ENCODE assay signal across 1 cellular context in the genomic region with DNA sequence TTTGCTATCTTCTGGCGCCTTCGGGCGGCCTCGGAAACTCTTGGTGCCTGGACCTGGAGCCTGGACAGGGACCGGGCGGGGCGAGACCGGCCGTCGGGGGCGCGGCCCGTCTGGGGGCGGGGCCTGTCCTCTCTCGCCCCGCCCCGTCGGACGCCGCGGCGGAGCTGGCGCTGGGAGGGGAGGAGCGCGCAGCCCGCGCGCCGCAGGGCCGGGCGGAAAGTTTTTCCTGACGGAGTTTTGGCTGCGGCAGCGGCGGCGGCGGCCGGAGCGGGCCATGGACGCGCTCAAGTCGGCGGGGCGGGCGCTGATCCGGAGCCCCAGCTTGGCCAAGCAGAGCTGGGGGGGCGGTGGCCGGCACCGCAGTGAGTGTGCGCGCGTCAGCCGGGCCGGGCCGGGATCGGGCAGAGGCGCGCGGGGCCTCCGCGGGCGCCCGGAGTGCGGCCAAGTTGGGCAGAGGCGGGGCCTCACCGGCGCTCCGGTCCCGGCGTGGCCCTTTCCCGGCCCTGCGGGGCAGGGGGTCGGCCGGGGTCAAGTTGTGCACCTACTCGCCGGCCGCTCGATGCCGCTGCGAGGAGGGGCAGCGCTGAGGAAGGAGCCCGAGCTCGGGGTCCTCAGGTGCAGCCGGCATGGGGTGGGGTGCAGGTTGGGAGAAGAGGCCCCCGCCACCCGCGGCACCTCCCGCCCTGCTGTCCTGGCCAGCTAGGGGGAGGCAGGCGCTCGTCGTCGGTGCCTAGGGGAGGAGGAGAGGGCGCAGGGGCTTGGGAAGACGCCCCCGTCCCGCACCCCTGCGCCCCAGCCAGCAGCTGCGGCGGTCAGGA.
TF ChIP-seq lines count a peak whose summit lies in the region.

A gene with protein sequence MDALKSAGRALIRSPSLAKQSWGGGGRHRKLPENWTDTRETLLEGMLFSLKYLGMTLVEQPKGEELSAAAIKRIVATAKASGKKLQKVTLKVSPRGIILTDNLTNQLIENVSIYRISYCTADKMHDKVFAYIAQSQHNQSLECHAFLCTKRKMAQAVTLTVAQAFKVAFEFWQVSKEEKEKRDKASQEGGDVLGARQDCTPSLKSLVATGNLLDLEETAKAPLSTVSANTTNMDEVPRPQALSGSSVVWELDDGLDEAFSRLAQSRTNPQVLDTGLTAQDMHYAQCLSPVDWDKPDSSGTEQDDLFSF (plus strand): TSS at position 182 of the 818 bp plus-strand sequence. CDS start 93 bp downstream, at position 275.

TF ChIP-seq in HepG2, 621 proteins besides CTCF, POLR2A, EP300 and RAD21 (continued from another document and continues in another):
- TF ChIP-seq, protein P1, sequence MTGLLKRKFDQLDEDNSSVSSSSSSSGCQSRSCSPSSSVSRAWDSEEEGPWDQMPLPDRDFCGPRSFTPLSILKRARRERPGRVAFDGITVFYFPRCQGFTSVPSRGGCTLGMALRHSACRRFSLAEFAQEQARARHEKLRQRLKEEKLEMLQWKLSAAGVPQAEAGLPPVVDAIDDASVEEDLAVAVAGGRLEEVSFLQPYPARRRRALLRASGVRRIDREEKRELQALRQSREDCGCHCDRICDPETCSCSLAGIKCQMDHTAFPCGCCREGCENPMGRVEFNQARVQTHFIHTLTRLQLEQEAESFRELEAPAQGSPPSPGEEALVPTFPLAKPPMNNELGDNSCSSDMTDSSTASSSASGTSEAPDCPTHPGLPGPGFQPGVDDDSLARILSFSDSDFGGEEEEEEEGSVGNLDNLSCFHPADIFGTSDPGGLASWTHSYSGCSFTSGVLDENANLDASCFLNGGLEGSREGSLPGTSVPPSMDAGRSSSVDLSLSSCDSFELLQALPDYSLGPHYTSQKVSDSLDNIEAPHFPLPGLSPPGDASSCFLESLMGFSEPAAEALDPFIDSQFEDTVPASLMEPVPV (CRISPR knock-in tag; IDR thresholded peaks at IDR 0.05): 0 out of 2 replicates have a peak, but pooled peaks have one; percentile 27
- TF ChIP-seq DNMT3B (CRISPR knock-in tag; conservative IDR thresholded peaks at IDR 0.05): no peak
- TF ChIP-seq RFX3 (CRISPR knock-in tag; IDR thresholded peaks at IDR 0.05): no peak
- TF ChIP-seq, protein P2, sequence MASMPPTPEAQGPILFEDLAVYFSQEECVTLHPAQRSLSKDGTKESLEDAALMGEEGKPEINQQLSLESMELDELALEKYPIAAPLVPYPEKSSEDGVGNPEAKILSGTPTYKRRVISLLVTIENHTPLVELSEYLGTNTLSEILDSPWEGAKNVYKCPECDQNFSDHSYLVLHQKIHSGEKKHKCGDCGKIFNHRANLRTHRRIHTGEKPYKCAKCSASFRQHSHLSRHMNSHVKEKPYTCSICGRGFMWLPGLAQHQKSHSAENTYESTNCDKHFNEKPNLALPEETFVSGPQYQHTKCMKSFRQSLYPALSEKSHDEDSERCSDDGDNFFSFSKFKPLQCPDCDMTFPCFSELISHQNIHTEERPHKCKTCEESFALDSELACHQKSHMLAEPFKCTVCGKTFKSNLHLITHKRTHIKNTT (CRISPR knock-in tag; IDR thresholded peaks at IDR 0.05): no peak
- peak in 1 of 2 experiments; percentile 5; a peak in 1 of 4 replicates for TF ChIP-seq KLF16 (CRISPR knock-in tag; IDR thresholded peaks at IDR 0.05)
- no peak for TF ChIP-seq ZNF773 (CRISPR knock-in tag; IDR thresholded peaks at IDR 0.05; ENCODE audit: borderline replicate concordance)
- TF ChIP-seq ZSCAN29 (CRISPR knock-in tag; conservative IDR thresholded peaks at IDR 0.05): no peak
- TF ChIP-seq, protein P3, sequence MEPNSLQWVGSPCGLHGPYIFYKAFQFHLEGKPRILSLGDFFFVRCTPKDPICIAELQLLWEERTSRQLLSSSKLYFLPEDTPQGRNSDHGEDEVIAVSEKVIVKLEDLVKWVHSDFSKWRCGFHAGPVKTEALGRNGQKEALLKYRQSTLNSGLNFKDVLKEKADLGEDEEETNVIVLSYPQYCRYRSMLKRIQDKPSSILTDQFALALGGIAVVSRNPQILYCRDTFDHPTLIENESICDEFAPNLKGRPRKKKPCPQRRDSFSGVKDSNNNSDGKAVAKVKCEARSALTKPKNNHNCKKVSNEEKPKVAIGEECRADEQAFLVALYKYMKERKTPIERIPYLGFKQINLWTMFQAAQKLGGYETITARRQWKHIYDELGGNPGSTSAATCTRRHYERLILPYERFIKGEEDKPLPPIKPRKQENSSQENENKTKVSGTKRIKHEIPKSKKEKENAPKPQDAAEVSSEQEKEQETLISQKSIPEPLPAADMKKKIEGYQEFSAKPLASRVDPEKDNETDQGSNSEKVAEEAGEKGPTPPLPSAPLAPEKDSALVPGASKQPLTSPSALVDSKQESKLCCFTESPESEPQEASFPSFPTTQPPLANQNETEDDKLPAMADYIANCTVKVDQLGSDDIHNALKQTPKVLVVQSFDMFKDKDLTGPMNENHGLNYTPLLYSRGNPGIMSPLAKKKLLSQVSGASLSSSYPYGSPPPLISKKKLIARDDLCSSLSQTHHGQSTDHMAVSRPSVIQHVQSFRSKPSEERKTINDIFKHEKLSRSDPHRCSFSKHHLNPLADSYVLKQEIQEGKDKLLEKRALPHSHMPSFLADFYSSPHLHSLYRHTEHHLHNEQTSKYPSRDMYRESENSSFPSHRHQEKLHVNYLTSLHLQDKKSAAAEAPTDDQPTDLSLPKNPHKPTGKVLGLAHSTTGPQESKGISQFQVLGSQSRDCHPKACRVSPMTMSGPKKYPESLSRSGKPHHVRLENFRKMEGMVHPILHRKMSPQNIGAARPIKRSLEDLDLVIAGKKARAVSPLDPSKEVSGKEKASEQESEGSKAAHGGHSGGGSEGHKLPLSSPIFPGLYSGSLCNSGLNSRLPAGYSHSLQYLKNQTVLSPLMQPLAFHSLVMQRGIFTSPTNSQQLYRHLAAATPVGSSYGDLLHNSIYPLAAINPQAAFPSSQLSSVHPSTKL (CRISPR knock-in tag; IDR thresholded peaks at IDR 0.05): no peak
- TF ChIP-seq IRX3 (CRISPR knock-in tag; IDR thresholded peaks at IDR 0.05; ENCODE audit: borderline replicate concordance, low read depth): no peak
- TF ChIP-seq HHEX (CRISPR knock-in tag; IDR thresholded peaks at IDR 0.05): no peak
- TF ChIP-seq ISL2 (CRISPR knock-in tag; IDR thresholded peaks at IDR 0.05): no peak
- 0 out of 2 replicates have a peak, but pooled peaks have one; percentile 41 for TF ChIP-seq KLF6 (CRISPR knock-in tag; IDR thresholded peaks at IDR 0.05)
- TF ChIP-seq NR1H2 (CRISPR knock-in tag; IDR thresholded peaks at IDR 0.05; ENCODE audit: borderline replicate concordance, low read depth): no peak
- TF ChIP-seq, protein P4, sequence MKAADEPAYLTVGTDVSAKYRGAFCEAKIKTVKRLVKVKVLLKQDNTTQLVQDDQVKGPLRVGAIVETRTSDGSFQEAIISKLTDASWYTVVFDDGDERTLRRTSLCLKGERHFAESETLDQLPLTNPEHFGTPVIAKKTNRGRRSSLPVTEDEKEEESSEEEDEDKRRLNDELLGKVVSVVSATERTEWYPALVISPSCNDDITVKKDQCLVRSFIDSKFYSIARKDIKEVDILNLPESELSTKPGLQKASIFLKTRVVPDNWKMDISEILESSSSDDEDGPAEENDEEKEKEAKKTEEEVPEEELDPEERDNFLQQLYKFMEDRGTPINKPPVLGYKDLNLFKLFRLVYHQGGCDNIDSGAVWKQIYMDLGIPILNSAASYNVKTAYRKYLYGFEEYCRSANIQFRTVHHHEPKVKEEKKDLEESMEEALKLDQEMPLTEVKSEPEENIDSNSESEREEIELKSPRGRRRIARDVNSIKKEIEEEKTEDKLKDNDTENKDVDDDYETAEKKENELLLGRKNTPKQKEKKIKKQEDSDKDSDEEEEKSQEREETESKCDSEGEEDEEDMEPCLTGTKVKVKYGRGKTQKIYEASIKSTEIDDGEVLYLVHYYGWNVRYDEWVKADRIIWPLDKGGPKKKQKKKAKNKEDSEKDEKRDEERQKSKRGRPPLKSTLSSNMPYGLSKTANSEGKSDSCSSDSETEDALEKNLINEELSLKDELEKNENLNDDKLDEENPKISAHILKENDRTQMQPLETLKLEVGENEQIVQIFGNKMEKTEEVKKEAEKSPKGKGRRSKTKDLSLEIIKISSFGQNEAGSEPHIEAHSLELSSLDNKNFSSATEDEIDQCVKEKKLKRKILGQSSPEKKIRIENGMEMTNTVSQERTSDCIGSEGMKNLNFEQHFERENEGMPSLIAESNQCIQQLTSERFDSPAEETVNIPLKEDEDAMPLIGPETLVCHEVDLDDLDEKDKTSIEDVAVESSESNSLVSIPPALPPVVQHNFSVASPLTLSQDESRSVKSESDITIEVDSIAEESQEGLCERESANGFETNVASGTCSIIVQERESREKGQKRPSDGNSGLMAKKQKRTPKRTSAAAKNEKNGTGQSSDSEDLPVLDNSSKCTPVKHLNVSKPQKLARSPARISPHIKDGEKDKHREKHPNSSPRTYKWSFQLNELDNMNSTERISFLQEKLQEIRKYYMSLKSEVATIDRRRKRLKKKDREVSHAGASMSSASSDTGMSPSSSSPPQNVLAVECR (CRISPR knock-in tag; IDR thresholded peaks at IDR 0.05; ENCODE audit: borderline replicate concordance): peak; percentile 36; the same call in 1 of the 2 replicates
- TF ChIP-seq ZNF205 (CRISPR knock-in tag; IDR thresholded peaks at IDR 0.05): no peak
- TF ChIP-seq, protein P5, sequence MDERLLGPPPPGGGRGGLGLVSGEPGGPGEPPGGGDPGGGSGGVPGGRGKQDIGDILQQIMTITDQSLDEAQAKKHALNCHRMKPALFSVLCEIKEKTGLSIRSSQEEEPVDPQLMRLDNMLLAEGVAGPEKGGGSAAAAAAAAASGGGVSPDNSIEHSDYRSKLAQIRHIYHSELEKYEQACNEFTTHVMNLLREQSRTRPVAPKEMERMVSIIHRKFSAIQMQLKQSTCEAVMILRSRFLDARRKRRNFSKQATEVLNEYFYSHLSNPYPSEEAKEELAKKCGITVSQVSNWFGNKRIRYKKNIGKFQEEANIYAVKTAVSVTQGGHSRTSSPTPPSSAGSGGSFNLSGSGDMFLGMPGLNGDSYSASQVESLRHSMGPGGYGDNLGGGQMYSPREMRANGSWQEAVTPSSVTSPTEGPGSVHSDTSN (CRISPR knock-in tag; IDR thresholded peaks at IDR 0.05): no peak
- TF ChIP-seq, protein P6, sequence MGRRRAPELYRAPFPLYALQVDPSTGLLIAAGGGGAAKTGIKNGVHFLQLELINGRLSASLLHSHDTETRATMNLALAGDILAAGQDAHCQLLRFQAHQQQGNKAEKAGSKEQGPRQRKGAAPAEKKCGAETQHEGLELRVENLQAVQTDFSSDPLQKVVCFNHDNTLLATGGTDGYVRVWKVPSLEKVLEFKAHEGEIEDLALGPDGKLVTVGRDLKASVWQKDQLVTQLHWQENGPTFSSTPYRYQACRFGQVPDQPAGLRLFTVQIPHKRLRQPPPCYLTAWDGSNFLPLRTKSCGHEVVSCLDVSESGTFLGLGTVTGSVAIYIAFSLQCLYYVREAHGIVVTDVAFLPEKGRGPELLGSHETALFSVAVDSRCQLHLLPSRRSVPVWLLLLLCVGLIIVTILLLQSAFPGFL (CRISPR knock-in tag; IDR thresholded peaks at IDR 0.05): no peak
- TF ChIP-seq, protein P7, sequence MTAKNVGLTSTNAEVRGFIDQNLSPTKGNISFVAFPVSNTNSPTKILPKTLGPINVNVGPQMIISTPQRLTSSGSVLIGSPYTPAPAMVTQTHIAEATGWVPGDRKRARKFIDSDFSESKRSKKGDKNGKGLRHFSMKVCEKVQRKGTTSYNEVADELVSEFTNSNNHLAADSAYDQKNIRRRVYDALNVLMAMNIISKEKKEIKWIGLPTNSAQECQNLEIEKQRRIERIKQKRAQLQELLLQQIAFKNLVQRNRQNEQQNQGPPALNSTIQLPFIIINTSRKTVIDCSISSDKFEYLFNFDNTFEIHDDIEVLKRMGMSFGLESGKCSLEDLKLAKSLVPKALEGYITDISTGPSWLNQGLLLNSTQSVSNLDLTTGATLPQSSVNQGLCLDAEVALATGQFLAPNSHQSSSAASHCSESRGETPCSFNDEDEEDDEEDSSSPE (CRISPR knock-in tag; IDR thresholded peaks at IDR 0.05): no peak
- peak; percentile 5; the same call in 1 of the 2 replicates for TF ChIP-seq SAFB2 (CRISPR knock-in tag; IDR thresholded peaks at IDR 0.05; ENCODE audit: borderline replicate concordance, low read depth)
- no peak for TF ChIP-seq SRSF1 (optimal IDR thresholded peaks at IDR 0.05; ENCODE audit: low read depth, low read length)
- TF ChIP-seq ZMYM2 (CRISPR knock-in tag; IDR thresholded peaks at IDR 0.05): no peak
- TF ChIP-seq HDAC2 (CRISPR knock-in tag; IDR thresholded peaks at IDR 0.05): no peak
- TF ChIP-seq, protein P8, sequence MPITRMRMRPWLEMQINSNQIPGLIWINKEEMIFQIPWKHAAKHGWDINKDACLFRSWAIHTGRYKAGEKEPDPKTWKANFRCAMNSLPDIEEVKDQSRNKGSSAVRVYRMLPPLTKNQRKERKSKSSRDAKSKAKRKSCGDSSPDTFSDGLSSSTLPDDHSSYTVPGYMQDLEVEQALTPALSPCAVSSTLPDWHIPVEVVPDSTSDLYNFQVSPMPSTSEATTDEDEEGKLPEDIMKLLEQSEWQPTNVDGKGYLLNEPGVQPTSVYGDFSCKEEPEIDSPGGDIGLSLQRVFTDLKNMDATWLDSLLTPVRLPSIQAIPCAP (CRISPR knock-in tag; IDR thresholded peaks at IDR 0.05; ENCODE audit: low read depth): no peak
- no peak for TF ChIP-seq PHB2 (IDR thresholded peaks at IDR 0.05; ENCODE audit: partially characterized antibody)
- TF ChIP-seq, protein P9, sequence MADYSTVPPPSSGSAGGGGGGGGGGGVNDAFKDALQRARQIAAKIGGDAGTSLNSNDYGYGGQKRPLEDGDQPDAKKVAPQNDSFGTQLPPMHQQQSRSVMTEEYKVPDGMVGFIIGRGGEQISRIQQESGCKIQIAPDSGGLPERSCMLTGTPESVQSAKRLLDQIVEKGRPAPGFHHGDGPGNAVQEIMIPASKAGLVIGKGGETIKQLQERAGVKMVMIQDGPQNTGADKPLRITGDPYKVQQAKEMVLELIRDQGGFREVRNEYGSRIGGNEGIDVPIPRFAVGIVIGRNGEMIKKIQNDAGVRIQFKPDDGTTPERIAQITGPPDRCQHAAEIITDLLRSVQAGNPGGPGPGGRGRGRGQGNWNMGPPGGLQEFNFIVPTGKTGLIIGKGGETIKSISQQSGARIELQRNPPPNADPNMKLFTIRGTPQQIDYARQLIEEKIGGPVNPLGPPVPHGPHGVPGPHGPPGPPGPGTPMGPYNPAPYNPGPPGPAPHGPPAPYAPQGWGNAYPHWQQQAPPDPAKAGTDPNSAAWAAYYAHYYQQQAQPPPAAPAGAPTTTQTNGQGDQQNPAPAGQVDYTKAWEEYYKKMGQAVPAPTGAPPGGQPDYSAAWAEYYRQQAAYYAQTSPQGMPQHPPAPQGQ (CRISPR knock-in tag; IDR thresholded peaks at IDR 0.05; ENCODE audit: borderline replicate concordance): no peak
- no peak for TF ChIP-seq SRSF9 (IDR thresholded peaks at IDR 0.05; ENCODE audit: borderline replicate concordance, insufficient read depth, low read depth, low read length, poor library complexity, severe bottlenecking)
- TF ChIP-seq ZFY (CRISPR knock-in tag; IDR thresholded peaks at IDR 0.05): peak; percentile 89
- TF ChIP-seq SOX6 (IDR thresholded peaks at IDR 0.05): no peak
- no peak for TF ChIP-seq SOX6 (CRISPR knock-in tag; IDR thresholded peaks at IDR 0.05)
- TF ChIP-seq ZNF24 (IDR thresholded peaks at IDR 0.05): no peak
- TF ChIP-seq, protein P10, sequence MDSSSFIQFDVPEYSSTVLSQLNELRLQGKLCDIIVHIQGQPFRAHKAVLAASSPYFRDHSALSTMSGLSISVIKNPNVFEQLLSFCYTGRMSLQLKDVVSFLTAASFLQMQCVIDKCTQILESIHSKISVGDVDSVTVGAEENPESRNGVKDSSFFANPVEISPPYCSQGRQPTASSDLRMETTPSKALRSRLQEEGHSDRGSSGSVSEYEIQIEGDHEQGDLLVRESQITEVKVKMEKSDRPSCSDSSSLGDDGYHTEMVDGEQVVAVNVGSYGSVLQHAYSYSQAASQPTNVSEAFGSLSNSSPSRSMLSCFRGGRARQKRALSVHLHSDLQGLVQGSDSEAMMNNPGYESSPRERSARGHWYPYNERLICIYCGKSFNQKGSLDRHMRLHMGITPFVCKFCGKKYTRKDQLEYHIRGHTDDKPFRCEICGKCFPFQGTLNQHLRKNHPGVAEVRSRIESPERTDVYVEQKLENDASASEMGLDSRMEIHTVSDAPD (CRISPR knock-in tag; IDR thresholded peaks at IDR 0.05): no peak
- no peak for TF ChIP-seq ZNF253 (CRISPR knock-in tag; IDR thresholded peaks at IDR 0.05; ENCODE audit: borderline replicate concordance)
- no peak for TF ChIP-seq ZNF678 (CRISPR knock-in tag; IDR thresholded peaks at IDR 0.05)
- TF ChIP-seq NR2C2 (CRISPR knock-in tag; IDR thresholded peaks at IDR 0.05; ENCODE audit: borderline replicate concordance): 0 out of 2 replicates have a peak, but pooled peaks have one; percentile 28
